ENCODE assay signal across 8 cellular contexts in genomic region chr1:25904942-25905679, GRCh38.
DNase-seq lines count a peak whose midpoint lies in the region; ATAC-seq and TF ChIP-seq lines count a peak whose summit lies in the region.

No MANE protein-coding gene starts in this region.

- DNase-seq in 8988T = peak; percentile 57
- peak; percentile 95 for DNase-seq in NCI-H2196 (lab: John Stamatoyannopoulos, UW; ENCODE audit: unreplicated experiment)
- DNase-seq in T47D (ENCODE audit: low read depth in 1 of 2, low spot score in 1 of 2) = peak; percentile 65 to 94

- TF ChIP-seq CTCF in VCaP (conservative IDR thresholded peaks at IDR 0.05) = peak; percentile 16

- ATAC-seq in GM18867 (IDR thresholded peaks at IDR 0.05; ENCODE audit: unreplicated experiment) (peak; percentile 75), HG03108 (IDR thresholded peaks at IDR 0.05; ENCODE audit: unreplicated experiment) (peak; percentile 65)

- H3K4me1 ChIP-seq in iPS-20b (ENCODE audit: insufficient read depth, low read length) = peaks cover 23% of the 10 kb centered on the region; the same call in 1 of the 2 replicates

- peak overlapping the region; percentile 84 for H3K9ac ChIP-seq in iPS-20b (ENCODE audit: low read depth, low read length)

- peaks cover 45% of the 10 kb centered on the region for H3K36me3 ChIP-seq in iPS-20b (ENCODE audit: insufficient read depth, low read depth, low read length)

- no peaks in the 10 kb centered on the region for H3K27me3 ChIP-seq in iPS-20b (ENCODE audit: insufficient read depth, low read length)

- H3K9me3 ChIP-seq in iPS-20b (ENCODE audit: insufficient read depth, low read depth, low read length) = no peaks in the 10 kb centered on the region

- peak overlapping the region; percentile 84 for H3K4me3 ChIP-seq in iPS-20b (ENCODE audit: low read length)
- peak overlapping the region; percentile 47 to 83 (median 67) for H3K4me3 ChIP-seq in skin epidermis

- H3K27ac ChIP-seq in VCaP (peak overlapping the region; percentile 77), iPS-20b (ENCODE audit: low read length) (peak overlapping the region; percentile 86), skin epidermis (peak overlapping the region in 15 of 21 experiments; percentile 16 to 75 (median 53))

- in situ Hi-C loops in T47D (cut with HindIII; ENCODE audit: low pct_unique_long_range_greater_than_20kb, low sequenced_read_pairs) = no loop called here

Comparison
In these comparisons a context has a peak if more than half of its experiments do, and no peak if none do; other contexts are left out.
1. Peak in every context shown above with its lines: DNase-seq, ATAC-seq, H3K4me3 ChIP-seq and H3K27ac ChIP-seq.